9 cellular contexts compared by ENCODE assay signal in genomic region chr16:29626778-29627331, GRCh38. TPM values are rescaled to one million over a fixed set of nuclear protein-coding genes. Genes with fewer than 3 reads are reported as not detected.
DNase-seq lines count a peak whose midpoint lies in the region; ATAC-seq and TF ChIP-seq lines count a peak whose summit lies in the region.
"Not testable (repeated sequence)": the region's sequence is repeated elsewhere in the genome, so short reads cannot be mapped to it uniquely, and the experiment has no call there.
"Had no signal": no experiment of that assay in that cellular context is flagged by ENCODE, and none has a peak within 500 bp of the region (broad histone marks: within the 10 kb centered on the region; RNA-seq: fewer than 3 reads in every experiment).

No MANE protein-coding gene starts in this region.

- not testable (repeated sequence) for BruUV-seq in OCI-LY7 (replicated peaks; lab: Mats Ljungman, UMichigan)

- not testable (repeated sequence) for H3K9me3 Mint-ChIP-seq in CD14-positive monocyte; activated CD8-positive, alpha-beta memory T cell treated with anti-CD3 and anti-CD28 coated beads, Interleukin-2, amount 10 ng/mL, durations not matched to agents 7 days and 5 days (ENCODE audit: low read depth); activated naive CD8-positive, alpha-beta T cell treated with anti-CD3 and anti-CD28 coated beads, Interleukin-2, amount 10 ng/mL, durations not matched to agents 7 days and 5 days; naive B cell

- H3K4me1 ChIP-seq in OCI-LY7 (ENCODE audit: insufficient read depth, low read length, poor library complexity, severe bottlenecking) = peaks cover 14% of the 10 kb centered on the region

- CTCF ChIA-PET in OCI-LY7 (lab: Charles Lee; ENCODE audit: unreplicated experiment); activated CD8-positive, alpha-beta memory T cell treated with anti-CD3 and anti-CD28 coated beads, Interleukin-2, amount 10 ng/mL, durations not matched to agents 7 days and 5 days (lab: Charles Lee): not testable (repeated sequence)

- peak overlapping the region; percentile 78; the same call in 1 of the 2 replicates for H2AFZ ChIP-seq in OCI-LY7 (ENCODE audit: low read length)

- peak overlapping the region; percentile 68 to 90 (median 83) for H3K27ac Mint-ChIP-seq in CD14-positive monocyte
- H3K27ac Mint-ChIP-seq in activated CD8-positive, alpha-beta memory T cell treated with anti-CD3 and anti-CD28 coated beads, Interleukin-2, amount 10 ng/mL, durations not matched to agents 7 days and 5 days = peak overlapping the region; percentile 94
- H3K27ac Mint-ChIP-seq in activated naive CD8-positive, alpha-beta T cell treated with anti-CD3 and anti-CD28 coated beads, Interleukin-2, amount 10 ng/mL, durations not matched to agents 7 days and 5 days = peak overlapping the region; percentile 96
- peak overlapping the region in 5 of 6 donors; percentile 83 to 93 (median 88) for H3K27ac Mint-ChIP-seq in naive B cell

- TF ChIP-seq CTCF in CD14-positive monocyte (IDR thresholded peaks at IDR 0.05); OCI-LY7 (conservative IDR thresholded peaks at IDR 0.05; ENCODE audit: low read length): not testable (repeated sequence)

- POLR2A ChIA-PET in OCI-LY7 (lab: Charles Lee); activated naive CD8-positive, alpha-beta T cell treated with anti-CD3 and anti-CD28 coated beads, Interleukin-2, amount 10 ng/mL, durations not matched to agents 7 days and 5 days (lab: Charles Lee): not testable (repeated sequence)

- peak overlapping the region; percentile 51 to 85 for H3K4me3 Mint-ChIP-seq in CD14-positive monocyte
- H3K4me3 Mint-ChIP-seq in activated CD8-positive, alpha-beta memory T cell treated with anti-CD3 and anti-CD28 coated beads, Interleukin-2, amount 10 ng/mL, durations not matched to agents 7 days and 5 days = peak overlapping the region; percentile 57
- H3K4me3 Mint-ChIP-seq in activated naive CD8-positive, alpha-beta T cell treated with anti-CD3 and anti-CD28 coated beads, Interleukin-2, amount 10 ng/mL, durations not matched to agents 7 days and 5 days = peak overlapping the region; percentile 70
- peak overlapping the region; percentile 9 to 76 (median 60) for H3K4me3 Mint-ChIP-seq in naive B cell

- peak overlapping the region; percentile 54; the same call in 1 of the 2 replicates for H3K4me2 ChIP-seq in OCI-LY7 (ENCODE audit: low read length)

- DNase-seq in CD14-positive monocyte (ENCODE audit: low spot score) (peak; percentile 60), OCI-LY7 (ENCODE audit: low spot score) (peak; percentile 81), naive B cell (peak; percentile 39)
- DNase-seq in activated CD8-positive, alpha-beta memory T cell treated with anti-CD3 and anti-CD28 coated beads, Interleukin-2, amount 10 ng/mL, durations not matched to agents 7 days and 5 days = peak; percentile 95
- peak; percentile 68 for DNase-seq in activated naive CD8-positive, alpha-beta T cell treated with anti-CD3 and anti-CD28 coated beads, Interleukin-2, amount 10 ng/mL, durations not matched to agents 7 days and 5 days
- DNase-seq in stimulated activated CD8-positive, alpha-beta memory T cell treated with anti-CD3 and anti-CD28 coated beads, Interleukin-12 subunit alpha, Interleukin-12 subunit beta, amount 100 ng/mL, for 1 hour (ENCODE audit: low read depth) = peak; percentile 17

- not testable (repeated sequence) for H3K9me3 ChIP-seq in OCI-LY7 (ENCODE audit: low read length)

- peak overlapping the region; percentile 57 for H3K27ac ChIP-seq in OCI-LY7 (ENCODE audit: low read depth, low read length, poor library complexity, severe bottlenecking)

- not testable (repeated sequence) for H3K9me2 ChIP-seq in OCI-LY7 (ENCODE audit: insufficient read depth, low read length)

- H3K36me3 Mint-ChIP-seq in CD14-positive monocyte; activated CD8-positive, alpha-beta memory T cell treated with anti-CD3 and anti-CD28 coated beads, Interleukin-2, amount 10 ng/mL, durations not matched to agents 7 days and 5 days; activated naive CD8-positive, alpha-beta T cell treated with anti-CD3 and anti-CD28 coated beads, Interleukin-2, amount 10 ng/mL, durations not matched to agents 7 days and 5 days; naive B cell: not testable (repeated sequence)

- intact Hi-C loops in CD14-positive monocyte (cut with micrococcal nuclease) = not testable (repeated sequence)
- intact Hi-C loops in OCI-LY7 (cut with micrococcal nuclease; ENCODE audit: unreplicated experiment) = loop anchor here (5.0 kb wide), 1 partner anchor 35 kb away; the partner anchor contains the start of gene SPN

- not testable (repeated sequence) for H3K36me3 ChIP-seq in OCI-LY7 (ENCODE audit: insufficient read depth, low read length)

- H3K4me1 Mint-ChIP-seq in CD14-positive monocyte (peaks cover 29% of the 10 kb centered on the region), naive B cell (peaks cover 6 to 18% (median 12%) of the 10 kb centered on the region in 3 donors)
- H3K4me1 Mint-ChIP-seq in activated CD8-positive, alpha-beta memory T cell treated with anti-CD3 and anti-CD28 coated beads, Interleukin-2, amount 10 ng/mL, durations not matched to agents 7 days and 5 days = peaks cover 26% of the 10 kb centered on the region
- H3K4me1 Mint-ChIP-seq in activated naive CD8-positive, alpha-beta T cell treated with anti-CD3 and anti-CD28 coated beads, Interleukin-2, amount 10 ng/mL, durations not matched to agents 7 days and 5 days = peaks cover 15% of the 10 kb centered on the region

- H3K27me3 Mint-ChIP-seq in CD14-positive monocyte (ENCODE audit: low read depth in 3 of 3); activated CD8-positive, alpha-beta memory T cell treated with anti-CD3 and anti-CD28 coated beads, Interleukin-2, amount 10 ng/mL, durations not matched to agents 7 days and 5 days; activated naive CD8-positive, alpha-beta T cell treated with anti-CD3 and anti-CD28 coated beads, Interleukin-2, amount 10 ng/mL, durations not matched to agents 7 days and 5 days; naive B cell: not testable (repeated sequence)

- not testable (repeated sequence) for H3K4me3 ChIP-seq in OCI-LY7 (ENCODE audit: low read depth, low read length, poor library complexity, severe bottlenecking)

- not testable (repeated sequence) for H4K20me1 ChIP-seq in OCI-LY7 (ENCODE audit: insufficient read depth, low read length)

- ATAC-seq in GM19324 (IDR thresholded peaks at IDR 0.05; ENCODE audit: low FRiP score, unreplicated experiment) (peak; percentile 41), HG02981 (IDR thresholded peaks at IDR 0.05; ENCODE audit: unreplicated experiment) (peak; percentile 69), naive B cell (ENCODE audit: low read depth in 2 of 2) (peak; percentile 42 to 56)
- peak; percentile 91 for ATAC-seq in activated CD8-positive, alpha-beta memory T cell treated with anti-CD3 and anti-CD28 coated beads, Interleukin-2, amount 10 ng/mL, durations not matched to agents 7 days and 5 days
- peak; percentile 91 for ATAC-seq in activated naive CD8-positive, alpha-beta T cell treated with anti-CD3 and anti-CD28 coated beads, Interleukin-2, amount 10 ng/mL, durations not matched to agents 7 days and 5 days (ENCODE audit: low read depth)

- H3K79me2 ChIP-seq in OCI-LY7 (ENCODE audit: insufficient read depth, low read depth, low read length) = not testable (repeated sequence)

RNA-seq across cellular contexts. Expression of gene SPN, which starts 36.2 kb away (rescaled TPM):
- polyA plus RNA-seq in CD14-positive monocyte (10 to 100 TPM; 46.6 to 71.0 TPM), naive B cell (ENCODE audit: low read depth in 6 of 6) (1 to 10 TPM in 5 of 6 donors, not detected in 1; 2.0 to 3.3 (median 2.4) TPM)
- total RNA-seq in OCI-LY7 (2014; rRNA removed; shearing (Covaris generic)) = 43.6 and 59.4 TPM in 2 replicates
- total RNA-seq in OCI-LY7 (2022) = 87.6 and 90.5 TPM in 2 replicates
- 100 to 1,000 TPM; 329 to 351 TPM for total RNA-seq in activated CD8-positive, alpha-beta memory T cell treated with anti-CD3 and anti-CD28 coated beads, Interleukin-2, amount 10 ng/mL, durations not matched to agents 7 days and 5 days
- total RNA-seq in activated naive CD8-positive, alpha-beta T cell treated with anti-CD3 and anti-CD28 coated beads, Interleukin-2, amount 10 ng/mL, durations not matched to agents 7 days and 5 days = 100 to 1,000 TPM; 255 to 263 TPM
- total RNA-seq: pulmonary artery endothelial cell had no signal

RNA-seq across cellular contexts. Expression of gene QPRT, which starts 52.1 kb away (rescaled TPM):
- polyA plus RNA-seq in CD14-positive monocyte (1 to 10 TPM; 2.1 to 3.9 TPM), naive B cell (ENCODE audit: low read depth in 6 of 6) (not detected)
- total RNA-seq in OCI-LY7 (2014; rRNA removed; shearing (Covaris generic)) = 9.4 and 10.6 TPM in 2 replicates
- total RNA-seq in OCI-LY7 (2022) = 12.6 and 15.8 TPM in 2 replicates
- total RNA-seq in activated CD8-positive, alpha-beta memory T cell treated with anti-CD3 and anti-CD28 coated beads, Interleukin-2, amount 10 ng/mL, durations not matched to agents 7 days and 5 days = 10 to 100 TPM; 13.3 to 15.7 TPM
- total RNA-seq in activated naive CD8-positive, alpha-beta T cell treated with anti-CD3 and anti-CD28 coated beads, Interleukin-2, amount 10 ng/mL, durations not matched to agents 7 days and 5 days = 10 to 100 TPM in 1 of 2 experiments, 1 to 10 TPM in 1; 7.4 to 10.0 TPM

Comparison
In these comparisons a context has a peak if more than half of its experiments do, and no peak if none do; other contexts are left out.
1. DNase-seq: peak in every context shown above with its lines; median percentile 95 in activated CD8-positive, alpha-beta memory T cell treated with anti-CD3 and anti-CD28 coated beads, Interleukin-2, amount 10 ng/mL, durations not matched to agents 7 days and 5 days; 81 in OCI-LY7; 68 in activated naive CD8-positive, alpha-beta T cell treated with anti-CD3 and anti-CD28 coated beads, Interleukin-2, amount 10 ng/mL, durations not matched to agents 7 days and 5 days; 60 in CD14-positive monocyte; 39 in naive B cell; 17 in stimulated activated CD8-positive, alpha-beta memory T cell treated with anti-CD3 and anti-CD28 coated beads, Interleukin-12 subunit alpha, Interleukin-12 subunit beta, amount 100 ng/mL, for 1 hour.
2. ATAC-seq: peak in every context shown above with its lines; median percentile 91 in activated CD8-positive, alpha-beta memory T cell treated with anti-CD3 and anti-CD28 coated beads, Interleukin-2, amount 10 ng/mL, durations not matched to agents 7 days and 5 days; 91 in activated naive CD8-positive, alpha-beta T cell treated with anti-CD3 and anti-CD28 coated beads, Interleukin-2, amount 10 ng/mL, durations not matched to agents 7 days and 5 days; 69 in HG02981; 49 in naive B cell; 41 in GM19324.